In the genomic region with DNA sequence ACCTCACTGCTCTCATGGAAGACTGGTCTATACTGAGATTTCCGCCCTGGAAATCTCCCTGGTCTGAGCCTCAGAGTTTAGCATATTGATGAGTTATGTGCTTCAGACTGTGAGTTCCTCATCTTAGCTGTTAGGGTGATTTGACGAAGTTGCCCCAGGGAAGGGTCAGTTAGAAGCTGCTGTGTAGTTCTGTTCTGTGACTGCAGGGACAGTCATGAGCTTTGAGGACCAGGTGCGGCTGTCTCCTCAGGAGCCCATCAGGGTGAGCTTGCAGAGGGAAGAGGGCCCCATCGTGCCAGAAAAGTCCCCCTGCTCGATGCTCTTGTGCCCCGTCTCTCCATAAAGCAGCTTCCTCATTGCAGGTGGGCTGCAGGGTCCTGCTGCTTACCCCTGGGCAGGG, we compare ENCODE assay signal across 1 cellular context.
A peak's percentile ranks its signal among the peaks of the same experiment; 100 is the strongest.
TF ChIP-seq lines count a peak whose summit lies in the region.

No MANE protein-coding gene starts in this region.

TF ChIP-seq in H1, 55 proteins besides CTCF, POLR2A, EP300 and RAD21:
- TF ChIP-seq TEAD4 (IDR thresholded peaks at IDR 0.05; ENCODE audit: low read depth, low read length) (no peak), SIX5 (IDR thresholded peaks at IDR 0.05; ENCODE audit: low read depth, low read length) (no peak), SRF (IDR thresholded peaks at IDR 0.05; ENCODE audit: low read depth, low read length) (no peak), FOSL1 (IDR thresholded peaks at IDR 0.05; ENCODE audit: insufficient read depth, low read depth, low read length) (no peak), TCF12 (IDR thresholded peaks at IDR 0.05; ENCODE audit: low read depth, low read length) (peak; percentile 54; the same call in 1 of the 2 replicates)
- TF ChIP-seq, protein P1, sequence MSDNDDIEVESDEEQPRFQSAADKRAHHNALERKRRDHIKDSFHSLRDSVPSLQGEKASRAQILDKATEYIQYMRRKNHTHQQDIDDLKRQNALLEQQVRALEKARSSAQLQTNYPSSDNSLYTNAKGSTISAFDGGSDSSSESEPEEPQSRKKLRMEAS (IDR thresholded peaks at IDR 0.05): no peak
